In genomic region chr22:39080993-39081513, GRCh38 we compare ENCODE assay signal across 18 cellular contexts. TPM values are rescaled to one million over a fixed set of nuclear protein-coding genes. Genes with fewer than 3 reads are reported as not detected.
DNase-seq lines count a peak whose midpoint lies in the region; ATAC-seq and TF ChIP-seq lines count a peak whose summit lies in the region.
"Had no signal": no experiment of that assay in that cellular context is flagged by ENCODE, and none has a peak within 500 bp of the region (broad histone marks: within the 10 kb centered on the region; RNA-seq: fewer than 3 reads in every experiment).

No MANE protein-coding gene starts in this region.

- no peak overlapping the region for H3K4me3 ChIP-seq in BLaER1
- H3K4me3 ChIP-seq in CD8-positive, alpha-beta memory T cell (ENCODE audit: low read length) = peak overlapping the region; percentile 12
- peak overlapping the region; percentile 6 for H3K4me3 ChIP-seq in naive thymus-derived CD4-positive, alpha-beta T cell (ENCODE audit: low read length)
- H3K4me3 ChIP-seq in GM23338 = no peak overlapping the region
- H3K4me3 ChIP-seq: pancreas, sigmoid colon had no signal

- H3F3A ChIP-seq in GM23338 (replicated peaks; ENCODE audit: low read depth) = 0 out of 2 replicates have a peak, but pooled peaks cover 3% of the 10 kb centered on the region

- no peak overlapping the region for H2AFZ ChIP-seq in GM23338

- no peaks in the 10 kb centered on the region for H3K9me3 Mint-ChIP-seq in CD8-positive, alpha-beta memory T cell
- H3K9me3 Mint-ChIP-seq in activated T-helper 2 cell treated with anti-CD3 and anti-CD28 coated beads, Interferon-gamma antibody, Interleukin-2, Interleukin-4, amounts not matched to agents 10 μg/mL and 5 μg/mL and 100 μg/mL, durations not matched to agents 14 hours and 24 hours and 36 hours = no peaks in the 10 kb centered on the region
- H3K9me3 Mint-ChIP-seq in naive thymus-derived CD4-positive, alpha-beta T cell = no peaks in the 10 kb centered on the region
- H3K9me3 Mint-ChIP-seq in GM23338 = no peaks in the 10 kb centered on the region

- H3K27ac ChIP-seq in BLaER1 (no peak overlapping the region), GM23338 (ENCODE audit: low read depth) (no peak overlapping the region)
- H3K27ac ChIP-seq in CD8-positive, alpha-beta memory T cell (ENCODE audit: low read depth, low read length) = peak overlapping the region; percentile 86
- H3K27ac ChIP-seq in naive thymus-derived CD4-positive, alpha-beta T cell (ENCODE audit: low read depth, low read length) = no peak overlapping the region
- H3K27ac ChIP-seq: brain microvascular endothelial cell, pancreas, sigmoid colon had no signal

- H3K4me1 Mint-ChIP-seq in CD8-positive, alpha-beta memory T cell = peaks cover 59 to 78% (median 61%) of the 10 kb centered on the region in 3 donors
- peaks cover 29% of the 10 kb centered on the region for H3K4me1 Mint-ChIP-seq in activated T-helper 2 cell treated with anti-CD3 and anti-CD28 coated beads, Interferon-gamma antibody, Interleukin-2, Interleukin-4, amounts not matched to agents 10 μg/mL and 5 μg/mL and 100 μg/mL, durations not matched to agents 14 hours and 24 hours and 36 hours (ENCODE audit: low read depth)
- peaks cover 17 to 59% (median 29%) of the 10 kb centered on the region in 7 donors for H3K4me1 Mint-ChIP-seq in naive thymus-derived CD4-positive, alpha-beta T cell
- peaks cover 17% of the 10 kb centered on the region for H3K4me1 Mint-ChIP-seq in GM23338

- TF ChIP-seq CTCF in GM23338 (conservative IDR thresholded peaks at IDR 0.05; ENCODE audit: low read depth in 2 of 2) = no peak

- H3K4me1 ChIP-seq in BLaER1 = peaks cover 34% of the 10 kb centered on the region
- H3K4me1 ChIP-seq in CD8-positive, alpha-beta memory T cell (ENCODE audit: insufficient read depth, low read length) = peaks cover 57% of the 10 kb centered on the region
- H3K4me1 ChIP-seq in naive thymus-derived CD4-positive, alpha-beta T cell (ENCODE audit: control insufficient read depth in 2 of 2, insufficient read depth in 2 of 2, low read length in 2 of 2) = peaks cover 4 to 47% of the 10 kb centered on the region in 2 donors
- peaks cover 5% of the 10 kb centered on the region; the same call in 1 of the 2 replicates for H3K4me1 ChIP-seq in GM23338 (ENCODE audit: insufficient read depth)
- H3K4me1 ChIP-seq: pancreas had no signal

- intact Hi-C loops in activated T-helper 2 cell treated with anti-CD3 and anti-CD28 coated beads, Interferon-gamma antibody, Interleukin-2, Interleukin-4, amounts not matched to agents 10 μg/mL and 5 μg/mL and 100 μg/mL, durations not matched to agents 14 hours and 24 hours and 36 hours (cut with micrococcal nuclease) = no loop called here
- intact Hi-C loops in naive thymus-derived CD4-positive, alpha-beta T cell (cut with micrococcal nuclease) = no loop called here

- H3K9me3 ChIP-seq in BLaER1 = no peaks in the 10 kb centered on the region
- no peaks in the 10 kb centered on the region for H3K9me3 ChIP-seq in CD8-positive, alpha-beta memory T cell (ENCODE audit: low read length)
- no peaks in the 10 kb centered on the region for H3K9me3 ChIP-seq in naive thymus-derived CD4-positive, alpha-beta T cell (ENCODE audit: control insufficient read depth in 2 of 3, low read length in 3 of 3)
- H3K9me3 ChIP-seq: pancreas, sigmoid colon had no signal

- no peaks in the 10 kb centered on the region for H3K27me3 ChIP-seq in BLaER1
- no peaks in the 10 kb centered on the region for H3K27me3 ChIP-seq in CD8-positive, alpha-beta memory T cell (ENCODE audit: insufficient read depth, low read length, poor library complexity, severe bottlenecking)
- no peaks in the 10 kb centered on the region for H3K27me3 ChIP-seq in naive thymus-derived CD4-positive, alpha-beta T cell (ENCODE audit: control insufficient read depth in 2 of 2, insufficient read depth in 2 of 2, low read length in 2 of 2)
- no peaks in the 10 kb centered on the region for H3K27me3 ChIP-seq in GM23338 (ENCODE audit: insufficient read depth)
- H3K27me3 ChIP-seq: brain microvascular endothelial cell, pancreas had no signal

- POLR2A ChIA-PET in CD8-positive, alpha-beta memory T cell (lab: Charles Lee) = interaction anchor here (0.7 kb wide), 1 partner anchor 17 kb away, joined by 6 read pairs; no protein-coding TSS in a partner anchor
- POLR2A ChIA-PET in naive thymus-derived CD4-positive, alpha-beta T cell (lab: Charles Lee) = interaction anchor here (0.9 kb wide), 1 partner anchor 8 kb away, joined by 4 read pairs; no protein-coding TSS in a partner anchor

- peaks cover 0 to 1% of the 10 kb centered on the region in 2 donors for H3K27me3 Mint-ChIP-seq in CD8-positive, alpha-beta memory T cell
- no peaks in the 10 kb centered on the region for H3K27me3 Mint-ChIP-seq in activated T-helper 2 cell treated with anti-CD3 and anti-CD28 coated beads, Interferon-gamma antibody, Interleukin-2, Interleukin-4, amounts not matched to agents 10 μg/mL and 5 μg/mL and 100 μg/mL, durations not matched to agents 14 hours and 24 hours and 36 hours (ENCODE audit: low read depth)
- H3K27me3 Mint-ChIP-seq in naive thymus-derived CD4-positive, alpha-beta T cell = no peaks in the 10 kb centered on the region
- H3K27me3 Mint-ChIP-seq in GM23338 (ENCODE audit: insufficient read depth, low read depth, poor library complexity) = peaks cover 17% of the 10 kb centered on the region

- H3K36me3 ChIP-seq in BLaER1 = peaks cover 27% of the 10 kb centered on the region; the same call in 1 of the 2 replicates
- H3K36me3 ChIP-seq in CD8-positive, alpha-beta memory T cell (ENCODE audit: insufficient read depth, low read length) = peaks cover 23% of the 10 kb centered on the region
- peaks cover 9 to 27% (median 14%) of the 10 kb centered on the region in 3 experiments for H3K36me3 ChIP-seq in naive thymus-derived CD4-positive, alpha-beta T cell (ENCODE audit: control insufficient read depth in 2 of 3, insufficient read depth in 3 of 3, low read length in 3 of 3)
- no peaks in the 10 kb centered on the region for H3K36me3 ChIP-seq in GM23338 (ENCODE audit: insufficient read depth)
- H3K36me3 ChIP-seq: brain microvascular endothelial cell, pancreas had no signal

- peak overlapping the region; percentile 90 to 99 (median 98) for H3K27ac Mint-ChIP-seq in CD8-positive, alpha-beta memory T cell
- peak overlapping the region; percentile 77 for H3K27ac Mint-ChIP-seq in activated T-helper 2 cell treated with anti-CD3 and anti-CD28 coated beads, Interferon-gamma antibody, Interleukin-2, Interleukin-4, amounts not matched to agents 10 μg/mL and 5 μg/mL and 100 μg/mL, durations not matched to agents 14 hours and 24 hours and 36 hours
- peak overlapping the region in 3 of 9 donors; percentile 3 to 73 (median 29) for H3K27ac Mint-ChIP-seq in naive thymus-derived CD4-positive, alpha-beta T cell
- H3K27ac Mint-ChIP-seq in GM23338 = no peak overlapping the region

- CTCF ChIA-PET in CD8-positive, alpha-beta memory T cell (lab: Charles Lee) = interaction anchor here (0.7 to 2.5 kb wide), 3 partner anchors 10 to 78 kb away, joined by 3 to 6 read pairs (median 3); no protein-coding TSS in a partner anchor
- CTCF ChIA-PET in naive thymus-derived CD4-positive, alpha-beta T cell (lab: Charles Lee) = interaction anchor here (1.0 kb wide), 1 partner anchor 239 kb away, joined by 3 read pairs; no protein-coding TSS in a partner anchor

- DNase-seq in CD8-positive, alpha-beta memory T cell = no peak
- DNase-seq in activated T-helper 2 cell treated with anti-CD3 and anti-CD28 coated beads, Interferon-gamma antibody, Interleukin-2, Interleukin-4, amounts not matched to agents 10 μg/mL and 5 μg/mL and 100 μg/mL, durations not matched to agents 14 hours and 24 hours and 36 hours (ENCODE audit: low spot score) = no peak
- no peak for DNase-seq in naive thymus-derived CD4-positive, alpha-beta T cell
- no peak for DNase-seq in iPS-NIHi7 (ENCODE audit: extremely low spot score)
- DNase-seq in NCI-H146 treated with DMSO at 0.1 percent for 48 hours (lab: John Stamatoyannopoulos, UW; ENCODE audit: unreplicated experiment) = no peak
- DNase-seq in GM23338 (ENCODE audit: low spot score) = no peak
- DNase-seq: activated CD8-positive, alpha-beta memory T cell treated with anti-CD3 and anti-CD28 coated beads, Interleukin-2, amount 50 U/mL, for 4 hours; activated naive CD4-positive, alpha-beta T cell treated with anti-CD3 and anti-CD28 coated beads, Interleukin-2, amount 50 U/mL, for 16 hours; brain microvascular endothelial cell; hypothalamus; Karpas-422; kidney glomerular epithelial cell; NCI-H69; pancreas; SHP77 treated with DMSO at 0.1 percent for 48 hours; sigmoid colon had no signal

- no peak overlapping the region for H3K9ac ChIP-seq in BLaER1

- no peak for ATAC-seq in naive thymus-derived CD4-positive, alpha-beta T cell
- no peak for ATAC-seq in GM23338
- ATAC-seq: pancreas had no signal

- H3K4me2 ChIP-seq in BLaER1 (0 out of 2 replicates have a peak overlapping the region, but pooled peaks have one; percentile 14), GM23338 (no peak overlapping the region)

- no peaks in the 10 kb centered on the region for H4K20me1 ChIP-seq in BLaER1
- no peaks in the 10 kb centered on the region for H4K20me1 ChIP-seq in GM23338 (replicated peaks; ENCODE audit: insufficient read depth)

- H3K9me2 ChIP-seq in GM23338 (ENCODE audit: insufficient read depth) = no peaks in the 10 kb centered on the region

- H3K4me3 Mint-ChIP-seq in CD8-positive, alpha-beta memory T cell = peak overlapping the region; percentile 77 to 98 (median 93)
- peak overlapping the region; percentile 13 for H3K4me3 Mint-ChIP-seq in activated T-helper 2 cell treated with anti-CD3 and anti-CD28 coated beads, Interferon-gamma antibody, Interleukin-2, Interleukin-4, amounts not matched to agents 10 μg/mL and 5 μg/mL and 100 μg/mL, durations not matched to agents 14 hours and 24 hours and 36 hours (ENCODE audit: low read depth)
- no peak overlapping the region for H3K4me3 Mint-ChIP-seq in naive thymus-derived CD4-positive, alpha-beta T cell
- no peak overlapping the region for H3K4me3 Mint-ChIP-seq in GM23338

- H3K36me3 Mint-ChIP-seq in CD8-positive, alpha-beta memory T cell = peaks cover 14 to 74% (median 24%) of the 10 kb centered on the region in 3 donors
- peaks cover 42% of the 10 kb centered on the region for H3K36me3 Mint-ChIP-seq in activated T-helper 2 cell treated with anti-CD3 and anti-CD28 coated beads, Interferon-gamma antibody, Interleukin-2, Interleukin-4, amounts not matched to agents 10 μg/mL and 5 μg/mL and 100 μg/mL, durations not matched to agents 14 hours and 24 hours and 36 hours (ENCODE audit: low read depth)
- peaks cover 7 to 31% (median 9%) of the 10 kb centered on the region in 5 donors for H3K36me3 Mint-ChIP-seq in naive thymus-derived CD4-positive, alpha-beta T cell
- H3K36me3 Mint-ChIP-seq in GM23338 (ENCODE audit: low read depth) = no peaks in the 10 kb centered on the region

- no peaks in the 10 kb centered on the region for H3K79me2 ChIP-seq in GM23338 (replicated peaks; ENCODE audit: insufficient read depth)

RNA-seq across cellular contexts. Expression of gene APOBEC3G, which starts 4.0 kb away (rescaled TPM):
- 100 to 1,000 TPM; 158 to 165 TPM for total RNA-seq in CD8-positive, alpha-beta memory T cell
- 256 TPM for polyA plus RNA-seq in CD8-positive, alpha-beta memory T cell
- total RNA-seq in activated T-helper 2 cell treated with anti-CD3 and anti-CD28 coated beads, Interferon-gamma antibody, Interleukin-2, Interleukin-4, amounts not matched to agents 10 μg/mL and 5 μg/mL and 100 μg/mL, durations not matched to agents 14 hours and 24 hours and 36 hours = 61.4 and 63.7 TPM in 2 replicates
- total RNA-seq in naive thymus-derived CD4-positive, alpha-beta T cell = 10 to 100 TPM; 18.5 to 93.2 (median 21.0) TPM
- polyA plus RNA-seq in naive thymus-derived CD4-positive, alpha-beta T cell = 10 to 100 TPM; 22.9 to 32.7 TPM
- 2.6 and 3.3 TPM in 2 replicates for total RNA-seq in GM23338 (2014; rRNA removed; shearing (Covaris generic))
- 1.8 and 2.1 TPM in 2 replicates for polyA plus RNA-seq in GM23338 (2016; fragmentation: Nextera tagmentation; extraction: Ambion mirVana)

RNA-seq across cellular contexts. Expression of gene APOBEC3H, which starts 16.0 kb away (rescaled TPM):
- total RNA-seq in CD8-positive, alpha-beta memory T cell = 10 to 100 TPM; 10.8 to 11.0 TPM
- polyA plus RNA-seq in CD8-positive, alpha-beta memory T cell = 11.7 TPM
- 7.3 and 8.3 TPM in 2 replicates for total RNA-seq in activated T-helper 2 cell treated with anti-CD3 and anti-CD28 coated beads, Interferon-gamma antibody, Interleukin-2, Interleukin-4, amounts not matched to agents 10 μg/mL and 5 μg/mL and 100 μg/mL, durations not matched to agents 14 hours and 24 hours and 36 hours
- total RNA-seq in naive thymus-derived CD4-positive, alpha-beta T cell = 10 to 100 TPM in 1 of 5 experiments, 1 to 10 TPM in 1, under 1 TPM in 2, not detected in 1; 0.29 to 31.3 (median 1.5) TPM
- not detected for polyA plus RNA-seq in naive thymus-derived CD4-positive, alpha-beta T cell
- not detected in 2 replicates for total RNA-seq in GM23338 (2014; rRNA removed; shearing (Covaris generic))
- not detected in 2 replicates for polyA plus RNA-seq in GM23338 (2016; fragmentation: Nextera tagmentation; extraction: Ambion mirVana)
- total RNA-seq: fibroblast of villous mesenchyme, sigmoid colon had no signal

RNA-seq across cellular contexts. Expression of gene APOBEC3F, which starts 40.4 kb away (rescaled TPM):
- 10 to 100 TPM; 28.4 to 30.1 TPM for total RNA-seq in CD8-positive, alpha-beta memory T cell
- polyA plus RNA-seq in CD8-positive, alpha-beta memory T cell = 20.5 TPM
- total RNA-seq in activated T-helper 2 cell treated with anti-CD3 and anti-CD28 coated beads, Interferon-gamma antibody, Interleukin-2, Interleukin-4, amounts not matched to agents 10 μg/mL and 5 μg/mL and 100 μg/mL, durations not matched to agents 14 hours and 24 hours and 36 hours = 23.8 and 24.1 TPM in 2 replicates
- 10 to 100 TPM; 12.5 to 40.4 (median 12.7) TPM for total RNA-seq in naive thymus-derived CD4-positive, alpha-beta T cell
- polyA plus RNA-seq in naive thymus-derived CD4-positive, alpha-beta T cell = 1 to 10 TPM; 4.9 to 9.1 TPM
- 3.4 and 4.7 TPM in 2 replicates for total RNA-seq in GM23338 (2014; rRNA removed; shearing (Covaris generic))
- polyA plus RNA-seq in GM23338 (2016; fragmentation: Nextera tagmentation; extraction: Ambion mirVana) = 3.4 and 3.5 TPM in 2 replicates

Comparison
In these comparisons a context has a peak if more than half of its experiments do, and no peak if none do; other contexts are left out.
1. H3K4me3 ChIP-seq: peak in CD8-positive, alpha-beta memory T cell (single experiment) and naive thymus-derived CD4-positive, alpha-beta T cell (single experiment); none in BLaER1 (single experiment) and GM23338 (single experiment).
2. H3K4me3 Mint-ChIP-seq: peak in CD8-positive, alpha-beta memory T cell (7 of 7) and activated T-helper 2 cell treated with anti-CD3 and anti-CD28 coated beads, Interferon-gamma antibody, Interleukin-2, Interleukin-4, amounts not matched to agents 10 μg/mL and 5 μg/mL and 100 μg/mL, durations not matched to agents 14 hours and 24 hours and 36 hours (single experiment); none in naive thymus-derived CD4-positive, alpha-beta T cell (0 of 10) and GM23338 (single experiment).